Comparison of ENCODE assay signal across 1 cellular context in the genomic region with DNA sequence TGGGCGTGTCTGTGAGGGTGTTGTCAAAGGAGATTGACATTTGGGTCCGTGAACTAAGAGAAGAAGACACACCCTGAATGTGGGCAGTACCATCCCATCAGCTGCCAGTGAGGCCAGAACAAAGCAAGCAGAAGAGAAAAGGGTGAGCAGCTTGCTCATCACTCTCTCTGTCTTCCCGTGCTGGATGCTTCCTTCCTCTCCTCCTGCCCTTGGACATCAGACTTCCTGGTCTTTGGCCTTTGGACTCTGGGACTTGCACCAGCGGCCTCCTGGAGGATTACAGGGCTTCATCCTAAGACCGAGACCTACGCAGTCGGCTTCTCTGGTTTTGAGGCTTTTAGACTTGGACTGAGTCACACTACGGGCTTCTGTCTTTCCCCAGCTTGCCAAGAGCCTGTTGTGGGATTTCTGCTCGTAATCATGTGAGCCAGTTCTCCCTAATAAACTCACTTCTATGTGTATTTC.
TF ChIP-seq lines count a peak whose summit lies in the region.

No MANE protein-coding gene starts in this region.

TF ChIP-seq in WTC11, 78 proteins besides CTCF, POLR2A, EP300 and RAD21 (continued from another document):
- TF ChIP-seq HMGA2 (CRISPR knock-in tag; IDR thresholded peaks at IDR 0.05): no peak
- TF ChIP-seq JUN (CRISPR knock-in tag; IDR thresholded peaks at IDR 0.05): no peak
- no peak for TF ChIP-seq TEAD4 (CRISPR knock-in tag; IDR thresholded peaks at IDR 0.05)
